Comparison of ENCODE assay signal across 9 cellular contexts in the genomic region with DNA sequence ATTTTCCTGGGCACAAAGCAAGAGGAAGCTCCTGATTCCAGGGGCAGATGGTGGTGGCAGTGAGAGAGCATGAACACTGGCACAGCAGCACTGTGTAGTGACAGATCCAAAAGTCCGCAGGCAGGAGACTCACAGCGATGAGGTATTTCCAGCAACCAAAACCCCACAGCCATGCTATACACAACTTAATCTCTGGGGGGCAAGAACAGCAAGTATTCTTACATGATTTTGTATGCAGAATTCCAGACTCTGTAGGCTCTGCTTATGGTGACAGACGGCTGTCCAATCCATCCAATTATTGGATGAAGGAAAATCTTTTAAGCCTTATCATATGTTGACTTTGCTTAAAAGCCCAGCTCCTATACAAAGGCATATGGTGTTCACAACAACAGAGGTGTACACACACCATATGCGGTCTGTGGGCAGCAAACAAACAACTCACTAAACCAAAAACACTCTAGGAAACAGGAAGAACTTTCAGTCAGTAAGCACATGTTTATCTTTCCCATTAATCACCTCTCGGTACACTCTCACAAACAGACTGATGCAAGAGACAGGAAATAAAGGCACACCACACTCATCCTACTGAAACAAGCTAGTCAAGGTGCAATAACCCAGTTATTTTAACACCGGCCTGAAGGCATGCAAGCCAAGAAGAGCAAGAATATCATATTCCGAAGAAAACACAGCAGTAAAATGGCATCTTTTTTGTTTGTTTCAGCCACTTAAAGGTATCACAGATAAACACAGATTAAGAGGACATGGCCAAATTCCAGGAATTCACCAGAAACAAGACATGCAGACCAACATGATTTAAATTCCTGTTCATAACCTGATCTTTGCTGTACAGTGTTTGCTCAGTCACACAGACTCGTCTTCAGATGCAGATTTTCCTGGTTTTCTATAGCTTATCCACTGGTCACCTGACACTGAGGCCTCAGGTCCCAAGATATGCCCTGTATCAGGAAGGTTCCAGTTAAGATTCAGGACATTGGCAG. TPM values are rescaled to one million over a fixed set of nuclear protein-coding genes. Genes with fewer than 3 reads are reported as not detected.
A peak's percentile ranks its signal among the peaks of the same experiment; 100 is the strongest.
DNase-seq lines count a peak whose midpoint lies in the region; ATAC-seq, FAIRE-seq and TF ChIP-seq lines count a peak whose summit lies in the region.
"Had no signal": no experiment of that assay in that cellular context is flagged by ENCODE, and none has a peak within 500 bp of the region (broad histone marks: within the 10 kb centered on the region; RNA-seq: fewer than 3 reads in every experiment).

No MANE protein-coding gene starts in this region.

- H3K9me3 ChIP-seq in GM12878 (replicated peaks; ENCODE audit: control insufficient read depth, insufficient read depth, low read length) (no peaks in the 10 kb centered on the region), mesenchymal stem cell (ENCODE audit: control insufficient read depth, low read length) (no peaks in the 10 kb centered on the region)
- H3K9me3 ChIP-seq: heart right ventricle had no signal

- no peak overlapping the region for H3K23ac ChIP-seq in mesenchymal stem cell (ENCODE audit: low read length in 2 of 2)

- no peak overlapping the region for H2BK120ac ChIP-seq in mesenchymal stem cell (ENCODE audit: low read depth, low read length)

- SMC1A ChIA-PET in GM12878 (lab: Charles Lee; ENCODE audit: uncharacterized antibody, unreplicated experiment) = interaction anchor here (0.6 to 4.1 kb wide), 8 partner anchors 8 to 54 kb away, joined by 3 to 17 read pairs (median 4); no protein-coding TSS in a partner anchor

- peak overlapping the region; percentile 44 to 92 for H3K4ac ChIP-seq in mesenchymal stem cell (ENCODE audit: low read depth in 1 of 2, low read length in 2 of 2)

- H2AFZ ChIP-seq in GM12878 (ENCODE audit: control insufficient read depth, low read depth, low read length) (no peak overlapping the region), mesenchymal stem cell (ENCODE audit: low read depth, low read length) (no peak overlapping the region)

- H3K36me3 ChIP-seq in GM12878 (ENCODE audit: control insufficient read depth in 2 of 2, insufficient read depth in 2 of 2, low read length in 1 of 2) (peaks cover 0 to 2% of the 10 kb centered on the region in 2 experiments; a peak in 1 of 4 replicates), mesenchymal stem cell (ENCODE audit: control insufficient read depth in 1 of 2, insufficient read depth in 2 of 2, low read depth in 1 of 2, low read length in 2 of 2) (peaks cover 4 to 30% of the 10 kb centered on the region in 2 experiments)

- peak overlapping the region; percentile 4 for H2AK5ac ChIP-seq in mesenchymal stem cell (ENCODE audit: low read length, severe bottlenecking)

- peak overlapping the region; percentile 43 for H4K8ac ChIP-seq in mesenchymal stem cell (ENCODE audit: low read length)

- in situ Hi-C loops in GM12878 (cut with MboI) = no loop called here

- TF ChIP-seq EP300 in GM12878 (IDR thresholded peaks at IDR 0.05; ENCODE audit: borderline replicate concordance in 1 of 2, control insufficient read depth in 1 of 2, low read depth in 2 of 2, low read length in 2 of 2) = 0 out of 4 replicates have a peak, but pooled peaks of 1 of the 2 experiments have one; percentile 28

- peak; percentile 54 for FAIRE-seq in GM12878 (lab: Jason Lieb, UNC)

- H3K4me2 ChIP-seq in GM12878 (ENCODE audit: control insufficient read depth, insufficient read depth) = peak overlapping the region; percentile 33
- H3K4me2 ChIP-seq in mesenchymal stem cell (ENCODE audit: low read length, poor library complexity, severe bottlenecking) = no peak overlapping the region

- H3K4me1 ChIP-seq in GM12878 (ENCODE audit: control insufficient read depth, insufficient read depth, low read length) (peaks cover 14% of the 10 kb centered on the region), mesenchymal stem cell (ENCODE audit: control insufficient read depth, insufficient read depth, low read depth, low read length) (peaks cover 4% of the 10 kb centered on the region)

- H3K4me3 ChIP-seq in GM12878 (no peak overlapping the region), mesenchymal stem cell (ENCODE audit: insufficient read depth in 1 of 2, low read depth in 1 of 2, low read length in 2 of 2) (no peak overlapping the region)
- H3K4me3 ChIP-seq: heart right ventricle had no signal

- ATAC-seq in left cardiac atrium (peak; percentile 42 to 62), Right ventricle myocardium inferior (no peak), GM12878 (peak; percentile 91)

- DNase-seq in left cardiac atrium = no peak
- no peak for DNase-seq in Right ventricle myocardium inferior (ENCODE audit: missing footprints)
- DNase-seq in HPDE6-E6E7 (ENCODE audit: extremely low spot score) = peak; percentile 81
- peak; percentile 68 for DNase-seq in NOMO-1 treated with DMSO at 0.1 percent for 48 hours (lab: John Stamatoyannopoulos, UW; ENCODE audit: unreplicated experiment)
- peak; percentile 72 for DNase-seq in GM12878 (ENCODE audit: low read depth, low spot score)
- peak; percentile 92 for DNase-seq in mesenchymal stem cell
- DNase-seq in epidermal melanocyte (ENCODE audit: insufficient read length, low spot score) = no peak
- DNase-seq in NCI-H526 treated with DMSO at 0.1 percent for 48 hours (lab: John Stamatoyannopoulos, UW) = no peak
- DNase-seq: heart right ventricle had no signal

- H3K9ac ChIP-seq in GM12878 (ENCODE audit: control insufficient read depth, insufficient read depth, low read length) (no peak overlapping the region), mesenchymal stem cell (ENCODE audit: low read length) (no peak overlapping the region)

- H3K79me1 ChIP-seq in mesenchymal stem cell (replicated peaks; ENCODE audit: low read length, poor library complexity, severe bottlenecking) = peaks cover 9% of the 10 kb centered on the region

- TF ChIP-seq RAD21 in GM12878 (IDR thresholded peaks at IDR 0.05; ENCODE audit: insufficient read depth, low read depth, low read length) = no peak

- no TSS peak for BruUV-seq in GM12878 (replicated peaks; lab: Mats Ljungman, UMichigan)

- peak overlapping the region; percentile 57 to 96 for H3K18ac ChIP-seq in mesenchymal stem cell (ENCODE audit: low read depth in 1 of 2, low read length in 2 of 2)

- peak overlapping the region; percentile 48 for H3K27ac ChIP-seq in GM12878 (ENCODE audit: control insufficient read depth, insufficient read depth)
- peak overlapping the region; percentile 21 for H3K27ac ChIP-seq in mesenchymal stem cell (ENCODE audit: low read length, poor library complexity, severe bottlenecking)

- POLR2A ChIA-PET in GM12878 (lab: Charles Lee) = interaction anchor here (0.7 to 1.2 kb wide), 3 partner anchors 16 to 49 kb away, joined by 3 to 4 read pairs (median 3); no protein-coding TSS in a partner anchor

- no peak overlapping the region for H2BK5ac ChIP-seq in mesenchymal stem cell (ENCODE audit: low read depth, low read length, poor library complexity, severe bottlenecking)

- no peak overlapping the region for H3K14ac ChIP-seq in mesenchymal stem cell (ENCODE audit: low read length in 2 of 2)

- H2BK15ac ChIP-seq in mesenchymal stem cell (ENCODE audit: low read depth, poor library complexity, severe bottlenecking) = peak overlapping the region; percentile 19

- no peak for TF ChIP-seq CTCF in GM12878 (IDR thresholded peaks at IDR 0.05 in 2 of 3, conservative IDR thresholded peaks at IDR 0.05 in 1 of 3; ENCODE audit: control insufficient read depth in 2 of 3, extremely low read depth in 1 of 3, insufficient read depth in 1 of 3, low read depth in 3 of 3, low read length in 3 of 3)

- peak overlapping the region; percentile 71 for H4K91ac ChIP-seq in mesenchymal stem cell (ENCODE audit: low read length)

- 0 out of 2 replicates have a peak, but pooled peaks cover 3% of the 10 kb centered on the region for H3K79me2 ChIP-seq in GM12878 (ENCODE audit: control insufficient read depth, insufficient read depth, low read length)

- H2BK12ac ChIP-seq in mesenchymal stem cell (ENCODE audit: low read length in 2 of 2) = peak overlapping the region; percentile 94 to 98

- CTCF ChIA-PET in GM12878 (lab: Yijun Ruan, JAX) = interaction anchor here (0.5 to 2.1 kb wide), 12 partner anchors 8 to 242 kb away, joined by 3 to 10 read pairs (median 4); a partner anchor contains a TSS

- TF ChIP-seq POLR2A in GM12878 (IDR thresholded peaks at IDR 0.05; ENCODE audit: low read depth, low read length) = no peak

- intact Hi-C loops in left cardiac atrium (cut with DNase I) = no loop called here
- intact Hi-C loops in Right ventricle myocardium inferior (cut with DNase I) = no loop called here
- intact Hi-C loops in GM12878 (cut with micrococcal nuclease; ENCODE audit: unreplicated experiment) = no loop called here

- RAD21 ChIA-PET in GM12878 (lab: Charles Lee; ENCODE audit: unreplicated experiment) = interaction anchor here (0.8 to 1.3 kb wide), 4 partner anchors 21 to 53 kb away, joined by 3 read pairs; no protein-coding TSS in a partner anchor

- H4K20me1 ChIP-seq in GM12878 (ENCODE audit: control insufficient read depth, insufficient read depth) = no peaks in the 10 kb centered on the region

- no peaks in the 10 kb centered on the region for H3K27me3 ChIP-seq in GM12878 (replicated peaks in 1 of 2; ENCODE audit: control insufficient read depth in 2 of 2, insufficient read depth in 2 of 2, low read length in 1 of 2)
- no peaks in the 10 kb centered on the region for H3K27me3 ChIP-seq in mesenchymal stem cell (ENCODE audit: control insufficient read depth in 1 of 2, insufficient read depth in 1 of 2, low read length in 2 of 2)
- H3K27me3 ChIP-seq: heart right ventricle had no signal

- WGBS in GM12878 (ENCODE audit: insufficient coverage, insufficient replicate concordance, low lambda C conversion rate, missing lambda C conversion rate) = 35% methylated on average over 8 of the region's 8 CpGs
- WGBS in mesenchymal stem cell = 12% methylated on average over 7 of the region's 8 CpGs

RNA-seq across cellular contexts. Expression of a gene that starts 47.8 kb away (rescaled TPM):
- total RNA-seq in left cardiac atrium (10 to 100 TPM; 11.4 to 15.4 TPM), Right ventricle myocardium inferior (7.1 TPM), GM12878 (2014; rRNA removed) (7.5 and 10.8 TPM in 2 replicates), GM12878 (2014; rRNA removed; fragmentation: Illumina TruSeq; extraction: Trizol) (6.4 and 7.6 TPM in 2 replicates), GM12878 (2021) (16.8 and 17.1 TPM in 2 replicates)
- 60.0 and 65.4 TPM in 2 replicates for total RNA-seq in GM12878 (2013; cell fraction: nucleolus; rRNA removed)
- polyA plus RNA-seq in GM12878 (2011; ENCODE audit: low read depth) = 11.6 TPM
- polyA plus RNA-seq in GM12878 (2011; rRNA removed) (6.4 and 7.3 TPM in 2 replicates), GM12878 (2014; fragmentation: Illumina TruSeq; extraction: Trizol) (6.5 and 6.7 TPM in 2 replicates), GM12878 (2014; fragmentation: Nextera tagmentation; extraction: Ambion mirVana) (1 to 10 TPM; 2.6 to 3.4 TPM), GM12878 (2014; rRNA removed) (7.7 and 10.7 TPM in 2 replicates), GM12878 (2016; fragmentation: Nextera tagmentation; extraction: Ambion mirVana) (10 to 100 TPM; 17.9 to 19.2 TPM)
- polyA plus RNA-seq in GM12878 (2011; cell fraction: cytosol; rRNA removed) = 5.5 and 5.6 TPM in 2 replicates
- 14.1 and 15.5 TPM in 2 replicates for polyA plus RNA-seq in GM12878 (2011; cell fraction: nucleus; rRNA removed)
- 9.2 and 15.8 TPM in 2 replicates for polyA plus RNA-seq in GM12878 (2012)
- 10.5 and 16.0 TPM in 2 replicates for polyA minus RNA-seq in GM12878 (2011; rRNA and poly(A)+ RNA removed)
- polyA minus RNA-seq in GM12878 (2011; cell fraction: cytosol; rRNA and poly(A)+ RNA removed) = 2.0 and 3.5 TPM in 2 replicates
- polyA minus RNA-seq in GM12878 (2011; cell fraction: nucleus; rRNA and poly(A)+ RNA removed) = 10.5 and 17.7 TPM in 2 replicates
- polyA plus RNA-seq in mesenchymal stem cell (2013, experiment 1 of 2) = 2.8 TPM
- 3.3 TPM for polyA plus RNA-seq in mesenchymal stem cell (2013, experiment 2 of 2)

Comparison
In these comparisons a context has a peak if more than half of its experiments do, and no peak if none do; other contexts are left out.
1. DNase-seq: peak in HPDE6-E6E7 (single experiment), NOMO-1 treated with DMSO at 0.1 percent for 48 hours (single experiment), GM12878 (single experiment) and mesenchymal stem cell (single experiment); none in left cardiac atrium (single experiment), Right ventricle myocardium inferior (single experiment), epidermal melanocyte (single experiment) and NCI-H526 treated with DMSO at 0.1 percent for 48 hours (single experiment).